Comparison of ENCODE assay signal across 26 cellular contexts in genomic region chr17:44527102-44527501, GRCh38. TPM values are rescaled to one million over a fixed set of nuclear protein-coding genes. Genes with fewer than 3 reads are reported as not detected.
DNase-seq lines count a peak whose midpoint lies in the region; ATAC-seq, FAIRE-seq and TF ChIP-seq lines count a peak whose summit lies in the region.
"Had no signal": no experiment of that assay in that cellular context is flagged by ENCODE, and none has a peak within 500 bp of the region (broad histone marks: within the 10 kb centered on the region; RNA-seq: fewer than 3 reads in every experiment).

No MANE protein-coding gene starts in this region.

- no peaks in the 10 kb centered on the region for H3K79me1 ChIP-seq in H1 (ENCODE audit: low read depth, low read length)

- intact Hi-C loops in left colon (cut with DNase I, micrococcal nuclease), result no loop called here

- TF ChIP-seq CTCF in SK-N-SH (IDR thresholded peaks at IDR 0.05) (no peak), H1 (IDR thresholded peaks at IDR 0.05; ENCODE audit: control extremely low read depth in 1 of 3, insufficient read depth in 1 of 3, low read depth in 1 of 3, low read length in 3 of 3) (no peak)

- H4K91ac ChIP-seq in H1 (replicated peaks; ENCODE audit: insufficient read length, low read length), result no peak overlapping the region

- H3K9me3 ChIP-seq in SK-N-SH, result no peaks in the 10 kb centered on the region
- peaks cover 7 to 13% of the 10 kb centered on the region in 2 experiments; a peak in 2 of 4 replicates for H3K9me3 ChIP-seq in H1 (ENCODE audit: insufficient read depth in 2 of 2, low read depth in 1 of 2, low read length in 1 of 2)

- TF ChIP-seq RAD21 in SK-N-SH (IDR thresholded peaks at IDR 0.05; ENCODE audit: low read length), result no peak
- no peak for TF ChIP-seq RAD21 in H1 (IDR thresholded peaks at IDR 0.05 in 1 of 2, conservative IDR thresholded peaks at IDR 0.05 in 1 of 2; ENCODE audit: low read depth in 2 of 2, low read length in 2 of 2)

- H3K56ac ChIP-seq in H1 (replicated peaks; ENCODE audit: insufficient read length, low read depth, low read length), result no peak overlapping the region

- no peaks in the 10 kb centered on the region for H3K23me2 ChIP-seq in H1 (ENCODE audit: low read depth, low read length)

- no peak overlapping the region for H4K8ac ChIP-seq in H1 (ENCODE audit: extremely low read depth, insufficient read depth, low read length)

- H2BK5ac ChIP-seq in H1 (ENCODE audit: low read depth, low read length), result no peak overlapping the region

- peak; percentile 48 for FAIRE-seq in HTR-8/SVneo (lab: Jason Lieb, UNC)
- no peak for FAIRE-seq in H1 (lab: Jason Lieb, UNC)
- FAIRE-seq: GM12878, GM12892, GM18507 had no signal

- TF ChIP-seq POLR2A in H1 (IDR thresholded peaks at IDR 0.05; ENCODE audit: control extremely low read depth in 1 of 2, low read depth in 2 of 2, low read length in 2 of 2), result no peak

- H3K27me3 ChIP-seq in SK-N-SH (ENCODE audit: insufficient read depth) (no peaks in the 10 kb centered on the region), H1 (replicated peaks in 1 of 4; ENCODE audit: control insufficient read depth in 3 of 4, extremely low read depth in 1 of 4, insufficient read depth in 3 of 4, low read length in 3 of 4) (0 out of 7 replicates have a peak, but pooled peaks cover 0 to 1% (median 0%) of the 10 kb centered on the region in 4 experiments)
- H3K27me3 ChIP-seq: BLaER1 had no signal

- H3K27ac ChIP-seq in SK-N-SH (ENCODE audit: low read depth in 2 of 2, low read length in 1 of 2) (no peak overlapping the region), H1 (ENCODE audit: low read depth, low read length) (no peak overlapping the region)
- H3K27ac ChIP-seq: 22Rv1, BLaER1 had no signal

- DNase-seq in SK-N-SH, result no peak
- no peak for DNase-seq in HTR-8/SVneo (ENCODE audit: insufficient read length, low spot score)
- no peak for DNase-seq in H1 (ENCODE audit: low read depth in 1 of 2, low spot score in 2 of 2)
- no peak for DNase-seq in NCI-H1092 (lab: John Stamatoyannopoulos, UW)
- DNase-seq in left colon, result no peak
- no peak for DNase-seq in activated CD4-positive, CD25-positive, alpha-beta regulatory T cell treated with anti-CD3 and anti-CD28 coated beads, Interleukin-2, amount 50 U/mL, for 72 hours
- DNase-seq: ACHN; BE2C; C1 segment of cervical spinal cord; CD4-positive, alpha-beta memory T cell; CD4-positive, CD25-positive, alpha-beta regulatory T cell; CD8-positive, alpha-beta memory T cell; COR-L47; DMS 273 treated with DMSO at 0.1 percent for 48 hours; DMS153; DMS53; DMS79; DND-41; EL; GDM1 had no signal

- H2BK20ac ChIP-seq in H1 (ENCODE audit: low read length), result no peak overlapping the region

- H3K36me3 ChIP-seq in SK-N-SH (replicated peaks in 1 of 2; ENCODE audit: control insufficient read depth in 1 of 2, insufficient read depth in 2 of 2, low read length in 1 of 2) (no peaks in the 10 kb centered on the region), H1 (ENCODE audit: control insufficient read depth in 2 of 4, insufficient read depth in 4 of 4, low read length in 3 of 4) (no peaks in the 10 kb centered on the region)
- H3K36me3 ChIP-seq: BE2C, BLaER1 had no signal

- H2BK12ac ChIP-seq in H1 (ENCODE audit: low read depth, low read length), result no peak overlapping the region

- H3K23ac ChIP-seq in H1 (ENCODE audit: insufficient read length), result no peak overlapping the region

- H3K9ac ChIP-seq in SK-N-SH (no peak overlapping the region), H1 (replicated peaks in 1 of 4; ENCODE audit: extremely low read depth in 1 of 4, low read depth in 3 of 4, low read length in 3 of 4) (no peak overlapping the region)
- H3K9ac ChIP-seq: BLaER1 had no signal

- H2BK120ac ChIP-seq in H1 (replicated peaks; ENCODE audit: low read depth, low read length), result no peak overlapping the region

- H3K9me2 ChIP-seq in SK-N-SH, result no peaks in the 10 kb centered on the region

- CTCF ChIA-PET in SK-N-SH (lab: Yijun Ruan, JAX) (no interaction called here), H1 (lab: Charles Lee; ENCODE audit: partially characterized antibody) (interaction anchor here (1.5 kb wide), 1 partner anchor 36 kb away, joined by 3 read pairs; no protein-coding TSS in a partner anchor)

- H3K4me3 ChIP-seq in SK-N-SH (ENCODE audit: low read depth in 2 of 2, low read length in 1 of 2) (no peak overlapping the region), H1 (ENCODE audit: extremely low read depth in 1 of 4, insufficient read depth in 2 of 4, low read depth in 3 of 4, low read length in 4 of 4) (no peak overlapping the region)
- H3K4me3 ChIP-seq: BLaER1, GM12878 had no signal

- no peak for TF ChIP-seq EP300 in SK-N-SH (IDR thresholded peaks at IDR 0.05; ENCODE audit: borderline replicate concordance in 1 of 2, low read depth in 1 of 2, low read length in 1 of 2)
- no peak for TF ChIP-seq EP300 in H1 (IDR thresholded peaks at IDR 0.05; ENCODE audit: borderline replicate concordance in 1 of 2, low read depth in 2 of 2, low read length in 2 of 2)

- H3K4ac ChIP-seq in H1 (replicated peaks; ENCODE audit: insufficient read length, low read depth, low read length), result no peak overlapping the region

- H3K4me2 ChIP-seq in SK-N-SH, result no peak overlapping the region
- no peak overlapping the region for H3K4me2 ChIP-seq in H1 (ENCODE audit: insufficient read depth in 1 of 2, low read depth in 2 of 2, low read length in 2 of 2)
- H3K4me2 ChIP-seq: BLaER1 had no signal

- no peak overlapping the region for H4K5ac ChIP-seq in H1 (ENCODE audit: insufficient read length, low read depth, low read length)

- 25% methylated on average over 1 of the region's 1 CpG for WGBS in SK-N-SH (ENCODE audit: low lambda C conversion rate)
- 86% methylated on average over 1 of the region's 1 CpG; no CpG with 5 or more reads in 1 of the 2 experiments for WGBS in H1 (ENCODE audit: extremely low coverage in 1 of 2, insufficient coverage in 1 of 2, insufficient read length in 1 of 2, insufficient replicate concordance in 2 of 2, low coverage in 1 of 2, low lambda C conversion rate in 2 of 2, missing lambda C conversion rate in 1 of 2), 2 experiments

- ATAC-seq in SK-N-SH treated with all-trans-retinoic acid at 6 μM for 48 hours, result no peak
- no peak for ATAC-seq in left colon
- ATAC-seq: GM12878 had no signal

- H4K20me1 ChIP-seq in SK-N-SH (ENCODE audit: insufficient read depth), result no peaks in the 10 kb centered on the region
- H4K20me1 ChIP-seq in H1 (replicated peaks in 1 of 2; ENCODE audit: control insufficient read depth in 1 of 2, insufficient read depth in 2 of 2, low read length in 2 of 2), result no peaks in the 10 kb centered on the region
- H4K20me1 ChIP-seq: BLaER1 had no signal

- H3K79me2 ChIP-seq in SK-N-SH (ENCODE audit: insufficient read depth) (no peaks in the 10 kb centered on the region), H1 (ENCODE audit: control insufficient read depth in 1 of 2, insufficient read depth in 2 of 2, low read length in 2 of 2) (no peaks in the 10 kb centered on the region)

- H3K4me1 ChIP-seq in SK-N-SH (ENCODE audit: control insufficient read depth in 1 of 2, insufficient read depth in 2 of 2, low read depth in 1 of 2, low read length in 1 of 2) (no peaks in the 10 kb centered on the region), H1 (replicated peaks in 1 of 4; ENCODE audit: control insufficient read depth in 3 of 4, insufficient read depth in 4 of 4, low read length in 3 of 4) (no peaks in the 10 kb centered on the region)
- H3K4me1 ChIP-seq: BE2C, BLaER1 had no signal

- no peaks in the 10 kb centered on the region for H3F3A ChIP-seq in SK-N-SH (replicated peaks; ENCODE audit: insufficient read depth)

- H3K14ac ChIP-seq in H1 (ENCODE audit: insufficient read length), result no peak overlapping the region

- no peak overlapping the region for H2AK5ac ChIP-seq in H1 (ENCODE audit: low read depth, low read length)

- H2AFZ ChIP-seq in SK-N-SH (ENCODE audit: low read depth) (no peak overlapping the region), H1 (ENCODE audit: low read length) (no peak overlapping the region)

- H2BK15ac ChIP-seq in H1 (ENCODE audit: low read length), result no peak overlapping the region

- POLR2A ChIA-PET in SK-N-SH (lab: Yijun Ruan, JAX), result no interaction called here
- POLR2A ChIA-PET in H1 (lab: Charles Lee; ENCODE audit: partially characterized antibody), result interaction anchor here (1.7 kb wide), 1 partner anchor 35 kb away, joined by 3 read pairs; no protein-coding TSS in a partner anchor

- no peak overlapping the region for H3K18ac ChIP-seq in H1 (ENCODE audit: extremely low read depth, low read length)

TF ChIP-seq in SK-N-SH, 30 proteins besides CTCF, POLR2A, EP300 and RAD21:
- TF ChIP-seq CHD2 (IDR thresholded peaks at IDR 0.05; ENCODE audit: low read length, partially characterized antibody) (no peak), FOXJ3 (CRISPR knock-in tag; IDR thresholded peaks at IDR 0.05) (no peak)

RNA-seq across cellular contexts. Expression of gene GPATCH8, which starts 23.9 kb away (rescaled TPM):
- 12.7 and 15.2 TPM in 2 replicates for polyA plus RNA-seq in SK-N-SH (2012; rRNA removed)
- 10.5 and 10.9 TPM in 2 replicates for polyA plus RNA-seq in SK-N-SH (2012; cell fraction: cytosol; rRNA removed)
- polyA plus RNA-seq in SK-N-SH (2012; cell fraction: nucleus; rRNA removed), result 19.6 and 31.5 TPM in 2 replicates
- 51.5 and 58.1 TPM in 2 replicates for total RNA-seq in H1 (2021; fragmentation: NEBNext Ultra II Directional; extraction: Animal tissue kit (Norgen Biotek cat#: 25700))
- 20.5 and 21.6 TPM in 2 replicates for polyA plus RNA-seq in H1 (2011; rRNA removed)
- polyA plus RNA-seq in H1 (2011; cell fraction: cytosol; rRNA removed), result 18.4 TPM
- polyA plus RNA-seq in H1 (2011; cell fraction: nucleus; rRNA removed), result 35.3 TPM
- polyA plus RNA-seq in H1 (2012, experiment 1 of 2), result 23.8 to 31.5 TPM (median 26.7 TPM) in 4 replicates
- 3.3 TPM for polyA plus RNA-seq in H1 (2012, experiment 2 of 2)
- polyA plus RNA-seq in H1 (2013, experiment 1 of 2), result 27.9 TPM
- 27.4 TPM for polyA plus RNA-seq in H1 (2013, experiment 2 of 2)
- polyA minus RNA-seq in H1 (2011; rRNA and poly(A)+ RNA removed), result 32.5 and 32.9 TPM in 2 replicates
- 24.1 TPM for polyA minus RNA-seq in H1 (2011; cell fraction: cytosol; rRNA and poly(A)+ RNA removed)
- polyA minus RNA-seq in H1 (2011; cell fraction: nucleus; rRNA and poly(A)+ RNA removed), result 47.5 TPM
- total RNA-seq in left colon, result 10 to 100 TPM; 29.1 to 33.7 TPM

RNA-seq across cellular contexts. Expression of gene FZD2, which starts 30.2 kb away (rescaled TPM):
- polyA plus RNA-seq in SK-N-SH (2012; rRNA removed), result 28.9 and 35.1 TPM in 2 replicates
- 12.4 and 23.5 TPM in 2 replicates for polyA plus RNA-seq in SK-N-SH (2012; cell fraction: cytosol; rRNA removed)
- 17.0 and 19.2 TPM in 2 replicates for polyA plus RNA-seq in SK-N-SH (2012; cell fraction: nucleus; rRNA removed)
- 17.0 and 17.6 TPM in 2 replicates for total RNA-seq in H1 (2021; fragmentation: NEBNext Ultra II Directional; extraction: Animal tissue kit (Norgen Biotek cat#: 25700))
- polyA plus RNA-seq in H1 (2011; rRNA removed), result 86.7 and 93.6 TPM in 2 replicates
- polyA plus RNA-seq in H1 (2011; cell fraction: cytosol; rRNA removed), result 41.3 TPM
- 37.7 TPM for polyA plus RNA-seq in H1 (2011; cell fraction: nucleus; rRNA removed)
- polyA plus RNA-seq in H1 (2012, experiment 1 of 2), result 21.7 to 33.8 TPM (median 32.4 TPM) in 4 replicates
- polyA plus RNA-seq in H1 (2012, experiment 2 of 2), result 30.9 TPM
- 12.3 TPM for polyA plus RNA-seq in H1 (2013, experiment 1 of 2)
- polyA plus RNA-seq in H1 (2013, experiment 2 of 2), result 12.0 TPM
- polyA minus RNA-seq in H1 (2011; rRNA and poly(A)+ RNA removed), result 22.5 and 38.9 TPM in 2 replicates
- 37.7 TPM for polyA minus RNA-seq in H1 (2011; cell fraction: cytosol; rRNA and poly(A)+ RNA removed)
- polyA minus RNA-seq in H1 (2011; cell fraction: nucleus; rRNA and poly(A)+ RNA removed), result 23.6 TPM
- 1 to 10 TPM in 1 of 2 donors, under 1 TPM in 1; 0.31 to 1.6 TPM for total RNA-seq in left colon
- total RNA-seq: CD4-positive, alpha-beta memory T cell; CD4-positive, CD25-positive, alpha-beta regulatory T cell had no signal
- polyA plus RNA-seq: CD4-positive, alpha-beta memory T cell; CD4-positive, CD25-positive, alpha-beta regulatory T cell; CD8-positive, alpha-beta memory T cell had no signal
